In the genomic region with DNA sequence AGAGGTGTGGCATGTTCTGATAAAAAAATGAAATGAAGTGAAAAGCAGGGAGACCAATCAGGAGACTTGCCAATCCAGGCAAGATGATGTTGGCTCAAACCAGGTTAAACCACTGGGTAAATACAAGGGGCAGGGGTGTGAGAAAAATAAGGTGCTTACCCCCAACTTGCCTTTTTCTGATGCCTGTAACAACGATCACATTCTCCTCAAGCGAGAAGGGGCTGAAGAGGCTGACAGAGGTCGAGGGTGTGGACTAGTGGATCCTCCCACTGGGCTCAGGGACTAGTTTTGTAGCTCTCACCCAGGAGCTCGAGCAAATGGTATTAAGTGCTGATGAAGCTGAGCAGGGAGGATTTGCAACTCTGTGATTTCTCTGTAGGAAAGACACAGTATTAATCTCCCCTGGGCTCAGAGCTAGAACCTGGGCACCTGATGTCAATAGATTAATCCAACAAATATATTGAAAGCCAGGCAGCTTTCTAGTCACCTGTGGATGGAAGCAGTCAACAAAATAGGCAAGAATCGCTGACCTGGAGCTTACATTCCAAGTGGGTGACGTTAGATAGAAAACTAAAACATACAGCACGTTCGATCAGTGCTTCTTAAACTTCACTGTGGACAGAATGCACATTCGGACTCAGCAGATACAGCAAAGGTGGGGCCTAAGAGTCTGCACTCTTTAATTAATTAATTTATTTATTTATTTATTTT, we compare ENCODE assay signal across 8 cellular contexts. TPM values are rescaled to one million over a fixed set of nuclear protein-coding genes. Genes with fewer than 3 reads are reported as not detected.
DNase-seq lines count a peak whose midpoint lies in the region; ATAC-seq and TF ChIP-seq lines count a peak whose summit lies in the region.

No MANE protein-coding gene starts in this region.

- peaks cover 0 to 26% (median 3%) of the 10 kb centered on the region in 7 donors for H3K9me3 Mint-ChIP-seq in CD4-positive, CD25-positive, alpha-beta regulatory T cell
- no peaks in the 10 kb centered on the region for H3K9me3 Mint-ChIP-seq in osteocyte (ENCODE audit: unreplicated experiment)

- H3K4me1 ChIP-seq in CD4-positive, CD25-positive, alpha-beta regulatory T cell (ENCODE audit: control insufficient read depth, insufficient read depth, low read length, poor library complexity, severe bottlenecking): peaks cover 3% of the 10 kb centered on the region

- H3K9me3 ChIP-seq in CD4-positive, CD25-positive, alpha-beta regulatory T cell (ENCODE audit: control insufficient read depth in 2 of 2, low read length in 2 of 2): no peaks in the 10 kb centered on the region
- no peaks in the 10 kb centered on the region for H3K9me3 ChIP-seq in MG63

- H3K36me3 ChIP-seq in CD4-positive, CD25-positive, alpha-beta regulatory T cell (ENCODE audit: control insufficient read depth, insufficient read depth, low read length): no peaks in the 10 kb centered on the region
- H3K36me3 ChIP-seq in MG63: no peaks in the 10 kb centered on the region

- H3K27ac Mint-ChIP-seq in CD4-positive, CD25-positive, alpha-beta regulatory T cell: peak overlapping the region; percentile 15 to 91 (median 53)
- peak overlapping the region; percentile 75 for H3K27ac Mint-ChIP-seq in osteocyte (ENCODE audit: unreplicated experiment)

- peak in 1 of 3 donors; percentile 40 for DNase-seq in CD4-positive, CD25-positive, alpha-beta regulatory T cell
- DNase-seq in MG63 (no peak), osteocyte (ENCODE audit: extremely low spot score, unreplicated experiment) (no peak), NCI-H1417 treated with DMSO at 0.1 percent for 48 hours (lab: John Stamatoyannopoulos, UW) (no peak), SHP77 treated with DMSO at 0.1 percent for 48 hours (lab: John Stamatoyannopoulos, UW) (no peak), GM19240 (ENCODE audit: insufficient read length, low spot score) (no peak)

- H3K27me3 Mint-ChIP-seq in CD4-positive, CD25-positive, alpha-beta regulatory T cell: no peaks in the 10 kb centered on the region
- no peaks in the 10 kb centered on the region for H3K27me3 Mint-ChIP-seq in osteocyte (ENCODE audit: unreplicated experiment)

- no peaks in the 10 kb centered on the region for H3K36me3 Mint-ChIP-seq in CD4-positive, CD25-positive, alpha-beta regulatory T cell
- H3K36me3 Mint-ChIP-seq in osteocyte (ENCODE audit: unreplicated experiment): no peaks in the 10 kb centered on the region

- H3K27ac ChIP-seq in CD4-positive, CD25-positive, alpha-beta regulatory T cell (ENCODE audit: insufficient read depth, low read length, poor library complexity, severe bottlenecking): no peak overlapping the region
- peak overlapping the region; percentile 72 for H3K27ac ChIP-seq in cingulate gyrus (ENCODE audit: low read depth, low read length)

- TF ChIP-seq CTCF in osteocyte (IDR thresholded peaks at IDR 0.05): no peak

- no peak for ATAC-seq in CD4-positive, CD25-positive, alpha-beta regulatory T cell (ENCODE audit: low read depth in 2 of 2)
- ATAC-seq in HG02588 (IDR thresholded peaks at IDR 0.05; ENCODE audit: unreplicated experiment): no peak

- H3K4me1 Mint-ChIP-seq in CD4-positive, CD25-positive, alpha-beta regulatory T cell: peaks cover 6 to 20% (median 16%) of the 10 kb centered on the region in 4 donors
- H3K4me1 Mint-ChIP-seq in osteocyte (ENCODE audit: unreplicated experiment): peaks cover 12% of the 10 kb centered on the region

- peak overlapping the region; percentile 61 to 93 (median 70) for H3K4me3 Mint-ChIP-seq in CD4-positive, CD25-positive, alpha-beta regulatory T cell
- peak overlapping the region; percentile 48 for H3K4me3 Mint-ChIP-seq in osteocyte (ENCODE audit: unreplicated experiment)

- H3K4me3 ChIP-seq in CD4-positive, CD25-positive, alpha-beta regulatory T cell (ENCODE audit: low read depth, low read length): peak overlapping the region; percentile 39
- H3K4me3 ChIP-seq in MG63: peak overlapping the region; percentile 9; the same call in 1 of the 2 replicates

- no peaks in the 10 kb centered on the region for H3K27me3 ChIP-seq in CD4-positive, CD25-positive, alpha-beta regulatory T cell (ENCODE audit: control insufficient read depth, insufficient read depth, low read length)
- H3K27me3 ChIP-seq in MG63: no peaks in the 10 kb centered on the region

RNA-seq across cellular contexts. Expression of gene EAPP, which starts 15.2 kb away (rescaled TPM):
- 86.0 TPM for total RNA-seq in CD4-positive, CD25-positive, alpha-beta regulatory T cell
- polyA plus RNA-seq in CD4-positive, CD25-positive, alpha-beta regulatory T cell: 100 to 1,000 TPM; 122 to 171 (median 141) TPM
- total RNA-seq in MG63 (2014; rRNA removed; shearing (Covaris generic); ENCODE audit: low replicate concordance): 26.5 and 28.7 TPM in 2 replicates
- 38.3 and 42.0 TPM in 2 replicates for total RNA-seq in osteocyte
